Comparison of ENCODE assay signal across 8 cellular contexts in genomic region chr2:6866239-6866745, GRCh38. TPM values are rescaled to one million over a fixed set of nuclear protein-coding genes. Genes with fewer than 3 reads are reported as not detected.
DNase-seq lines count a peak whose midpoint lies in the region; ATAC-seq and TF ChIP-seq lines count a peak whose summit lies in the region.

No MANE protein-coding gene starts in this region.

- H3K36me3 ChIP-seq in Karpas-422 (ENCODE audit: insufficient read depth, low read length), result peaks cover 4% of the 10 kb centered on the region

- H3K9me3 ChIP-seq in Karpas-422 (ENCODE audit: low read length), result no peaks in the 10 kb centered on the region

- H3K4me2 ChIP-seq in Karpas-422 (ENCODE audit: low read depth, low read length, poor library complexity, severe bottlenecking), result peak overlapping the region; percentile 98

- H3K9me2 ChIP-seq in Karpas-422 (replicated peaks; ENCODE audit: insufficient read depth, low read length), result no peaks in the 10 kb centered on the region

- H3K27ac ChIP-seq in Karpas-422 (ENCODE audit: low read length) (no peak overlapping the region; the same call in 1 of the 2 replicates), coronary artery (peak overlapping the region in 1 of 2 donors; percentile 74), temporal lobe (ENCODE audit: low read depth, low read length) (peak overlapping the region; percentile 6)

- H3K27me3 ChIP-seq in Karpas-422 (ENCODE audit: low read length), result no peaks in the 10 kb centered on the region

- H3K9ac ChIP-seq in Karpas-422 (ENCODE audit: low read length), result peak overlapping the region; percentile 80

- peaks cover 7% of the 10 kb centered on the region; the same call in 1 of the 2 replicates for H3K79me2 ChIP-seq in Karpas-422 (ENCODE audit: low read length)

- peak; percentile 48 for ATAC-seq in GM21737 (IDR thresholded peaks at IDR 0.05; ENCODE audit: unreplicated experiment)

- peaks cover 27% of the 10 kb centered on the region for H3K4me1 ChIP-seq in Karpas-422 (ENCODE audit: low read length)

- H2AFZ ChIP-seq in Karpas-422 (ENCODE audit: low read length), result peak overlapping the region; percentile 93

- no peaks in the 10 kb centered on the region for H4K20me1 ChIP-seq in Karpas-422 (ENCODE audit: insufficient read depth, low read depth, low read length)

- DNase-seq in NCI-H2081 (lab: John Stamatoyannopoulos, UW) (peak; percentile 53 to 73), NCI-H2081 treated with DMSO at 0.1 percent for 48 hours (lab: John Stamatoyannopoulos, UW) (no peak), Karpas-422 (peak; percentile 73), T follicular helper cell (ENCODE audit: low read depth) (peak; percentile 18), coronary artery (ENCODE audit: low spot score) (no peak), medulla oblongata (ENCODE audit: extremely low spot score) (peak; percentile 46)

- H3K4me3 ChIP-seq in Karpas-422 (ENCODE audit: low read length) (peak overlapping the region; percentile 89), coronary artery (peak overlapping the region; percentile 91)

- TF ChIP-seq CTCF in coronary artery (IDR thresholded peaks at IDR 0.05), result peak; percentile 20

RNA-seq across cellular contexts. Expression of gene CMPK2, which starts 0.6 kb away (rescaled TPM):
- total RNA-seq in Karpas-422 (2014; rRNA removed; shearing (Covaris generic); ENCODE audit: low replicate concordance), result 18.8 and 26.6 TPM in 2 replicates
- total RNA-seq in temporal lobe, result 7.9 TPM

RNA-seq across cellular contexts. Expression of gene RSAD2, which starts 11.3 kb away (rescaled TPM):
- total RNA-seq in Karpas-422 (2014; rRNA removed; shearing (Covaris generic); ENCODE audit: low replicate concordance), result 2.7 and 12.4 TPM in 2 replicates
- total RNA-seq in temporal lobe, result 2.0 TPM

RNA-seq across cellular contexts. Expression of gene RNF144A, which starts 50.9 kb away (rescaled TPM):
- 0.07 and 0.29 TPM in 2 replicates for total RNA-seq in Karpas-422 (2014; rRNA removed; shearing (Covaris generic); ENCODE audit: low replicate concordance)
- 36.9 TPM for total RNA-seq in temporal lobe

Comparison
In these comparisons a context has a peak if more than half of its experiments do, and no peak if none do; other contexts are left out.
1. DNase-seq: peak in NCI-H2081 (2 of 2), Karpas-422 (single experiment), T follicular helper cell (single experiment) and medulla oblongata (single experiment); none in NCI-H2081 treated with DMSO at 0.1 percent for 48 hours (single experiment) and coronary artery (single experiment).
2. RNA of gene RNF144A, which starts 50.9 kb away (total RNA-seq): 36.9 TPM in temporal lobe (single experiment); 0.07 to 0.29 TPM in Karpas-422; every median in the first group is over 10 times any median in the second.